Comparison of ENCODE assay signal across 3 cellular contexts in the genomic region with DNA sequence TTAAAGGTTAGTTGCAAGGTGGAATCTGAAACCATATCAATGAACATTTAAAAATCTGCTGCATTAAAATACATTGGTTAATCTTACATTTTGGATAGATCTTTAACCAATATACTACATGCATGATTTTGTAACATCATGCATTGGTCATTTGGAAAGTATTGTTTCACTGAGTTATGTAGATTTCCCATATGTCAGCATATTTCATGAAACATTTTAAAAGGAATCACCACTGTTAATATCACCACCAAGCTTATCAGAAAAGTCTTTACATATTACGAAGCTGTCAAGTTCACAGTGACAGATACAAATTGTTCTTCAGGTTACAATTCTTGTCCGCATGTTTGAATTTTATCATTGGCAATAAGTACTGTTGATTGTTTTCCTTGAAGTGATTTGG.
TF ChIP-seq lines count a peak whose summit lies in the region.

No MANE protein-coding gene starts in this region.

TF ChIP-seq in HepG2, 621 proteins besides CTCF, POLR2A, EP300 and RAD21:
- TF ChIP-seq, protein P1, sequence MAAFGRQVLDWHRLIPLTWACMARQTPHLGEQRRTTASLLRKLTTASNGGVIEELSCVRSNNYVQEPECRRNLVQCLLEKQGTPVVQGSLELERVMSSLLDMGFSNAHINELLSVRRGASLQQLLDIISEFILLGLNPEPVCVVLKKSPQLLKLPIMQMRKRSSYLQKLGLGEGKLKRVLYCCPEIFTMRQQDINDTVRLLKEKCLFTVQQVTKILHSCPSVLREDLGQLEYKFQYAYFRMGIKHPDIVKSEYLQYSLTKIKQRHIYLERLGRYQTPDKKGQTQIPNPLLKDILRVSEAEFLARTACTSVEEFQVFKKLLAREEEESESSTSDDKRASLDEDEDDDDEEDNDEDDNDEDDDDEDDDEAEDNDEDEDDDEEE (CRISPR knock-in tag; IDR thresholded peaks at IDR 0.05): no peak
- TF ChIP-seq MAFF (IDR thresholded peaks at IDR 0.05; ENCODE audit: low read depth, low read length) (peak; percentile 96), HNF1A (IDR thresholded peaks at IDR 0.05; ENCODE audit: low read depth) (no peak), HNF1A (CRISPR knock-in tag; IDR thresholded peaks at IDR 0.05; ENCODE audit: borderline replicate concordance) (no peak), ZSCAN21 (CRISPR knock-in tag; IDR thresholded peaks at IDR 0.05; ENCODE audit: borderline replicate concordance) (no peak), FOSL2 (CRISPR knock-in tag; IDR thresholded peaks at IDR 0.05) (no peak), ZNF670 (CRISPR knock-in tag; IDR thresholded peaks at IDR 0.05; ENCODE audit: borderline replicate concordance) (no peak), SRF (IDR thresholded peaks at IDR 0.05; ENCODE audit: low read depth, low read length) (no peak), NCOA5 (CRISPR knock-in tag; IDR thresholded peaks at IDR 0.05) (no peak), HHEX (CRISPR knock-in tag; IDR thresholded peaks at IDR 0.05) (no peak), MAFK (conservative IDR thresholded peaks at IDR 0.05 in 1 of 2, IDR thresholded peaks at IDR 0.05 in 1 of 2; ENCODE audit: low read length in 2 of 2) (peak; percentile 93 to 98)
- TF ChIP-seq, protein P2, sequence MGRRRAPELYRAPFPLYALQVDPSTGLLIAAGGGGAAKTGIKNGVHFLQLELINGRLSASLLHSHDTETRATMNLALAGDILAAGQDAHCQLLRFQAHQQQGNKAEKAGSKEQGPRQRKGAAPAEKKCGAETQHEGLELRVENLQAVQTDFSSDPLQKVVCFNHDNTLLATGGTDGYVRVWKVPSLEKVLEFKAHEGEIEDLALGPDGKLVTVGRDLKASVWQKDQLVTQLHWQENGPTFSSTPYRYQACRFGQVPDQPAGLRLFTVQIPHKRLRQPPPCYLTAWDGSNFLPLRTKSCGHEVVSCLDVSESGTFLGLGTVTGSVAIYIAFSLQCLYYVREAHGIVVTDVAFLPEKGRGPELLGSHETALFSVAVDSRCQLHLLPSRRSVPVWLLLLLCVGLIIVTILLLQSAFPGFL (CRISPR knock-in tag; IDR thresholded peaks at IDR 0.05): no peak

TF ChIP-seq in IMR-90, 13 proteins besides CTCF, POLR2A, EP300 and RAD21:
- TF ChIP-seq BHLHE40 (IDR thresholded peaks at IDR 0.05; ENCODE audit: low read depth, low read length) (no peak), MAFK (IDR thresholded peaks at IDR 0.05; ENCODE audit: low read depth, low read length) (peak; percentile 97)
TF ChIP-seq in IMR-90: peak in this region for 1.

TF ChIP-seq in K562, 482 proteins besides CTCF, POLR2A, EP300 and RAD21:
- TF ChIP-seq ZBTB40 (IDR thresholded peaks at IDR 0.05) (no peak), ZBTB40 (CRISPR knock-in tag; IDR thresholded peaks at IDR 0.05) (no peak), MAFF (IDR thresholded peaks at IDR 0.05; ENCODE audit: low read length) (peak; percentile 82), MED1 (CRISPR knock-in tag; IDR thresholded peaks at IDR 0.05; ENCODE audit: borderline replicate concordance) (no peak), C11orf30 (IDR thresholded peaks at IDR 0.05; ENCODE audit: low read depth) (peak; percentile 59; the same call in 1 of the 2 replicates), MAFG (tag; conservative IDR thresholded peaks at IDR 0.05) (peak; percentile 60), ZNF316 (IDR thresholded peaks at IDR 0.05) (peak; percentile 77), ZNF780A (CRISPR knock-in tag; IDR thresholded peaks at IDR 0.05) (no peak), MEF2D (tag; conservative IDR thresholded peaks at IDR 0.05; ENCODE audit: low read depth) (no peak), KDM5B (IDR thresholded peaks at IDR 0.05; ENCODE audit: insufficient replicate concordance, low read depth, low read length) (no peak), MAFK (IDR thresholded peaks at IDR 0.05; ENCODE audit: low read length) (peak; percentile 85), ZNF212 (CRISPR knock-in tag; IDR thresholded peaks at IDR 0.05) (no peak), GABPA (tag; conservative IDR thresholded peaks at IDR 0.05; ENCODE audit: low read depth) (no peak), ZNF436 (CRISPR knock-in tag; IDR thresholded peaks at IDR 0.05) (no peak), GMEB1 (CRISPR knock-in tag; IDR thresholded peaks at IDR 0.05) (no peak)
- TF ChIP-seq, protein P3, sequence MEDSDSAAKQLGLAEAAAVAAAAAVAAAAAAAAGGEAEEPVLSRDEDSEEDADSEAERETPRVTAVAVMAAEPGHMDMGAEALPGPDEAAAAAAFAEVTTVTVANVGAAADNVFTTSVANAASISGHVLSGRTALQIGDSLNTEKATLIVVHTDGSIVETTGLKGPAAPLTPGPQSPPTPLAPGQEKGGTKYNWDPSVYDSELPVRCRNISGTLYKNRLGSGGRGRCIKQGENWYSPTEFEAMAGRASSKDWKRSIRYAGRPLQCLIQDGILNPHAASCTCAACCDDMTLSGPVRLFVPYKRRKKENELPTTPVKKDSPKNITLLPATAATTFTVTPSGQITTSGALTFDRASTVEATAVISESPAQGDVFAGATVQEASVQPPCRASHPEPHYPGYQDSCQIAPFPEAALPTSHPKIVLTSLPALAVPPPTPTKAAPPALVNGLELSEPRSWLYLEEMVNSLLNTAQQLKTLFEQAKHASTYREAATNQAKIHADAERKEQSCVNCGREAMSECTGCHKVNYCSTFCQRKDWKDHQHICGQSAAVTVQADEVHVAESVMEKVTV (CRISPR knock-in tag; IDR thresholded peaks at IDR 0.05): no peak
- TF ChIP-seq, protein P4, sequence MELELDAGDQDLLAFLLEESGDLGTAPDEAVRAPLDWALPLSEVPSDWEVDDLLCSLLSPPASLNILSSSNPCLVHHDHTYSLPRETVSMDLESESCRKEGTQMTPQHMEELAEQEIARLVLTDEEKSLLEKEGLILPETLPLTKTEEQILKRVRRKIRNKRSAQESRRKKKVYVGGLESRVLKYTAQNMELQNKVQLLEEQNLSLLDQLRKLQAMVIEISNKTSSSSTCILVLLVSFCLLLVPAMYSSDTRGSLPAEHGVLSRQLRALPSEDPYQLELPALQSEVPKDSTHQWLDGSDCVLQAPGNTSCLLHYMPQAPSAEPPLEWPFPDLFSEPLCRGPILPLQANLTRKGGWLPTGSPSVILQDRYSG (tag; conservative IDR thresholded peaks at IDR 0.05; ENCODE audit: low read depth): no peak
TF ChIP-seq in K562: peak in this region for 5.
